ENCODE assay signal across 8 cellular contexts in the genomic region with DNA sequence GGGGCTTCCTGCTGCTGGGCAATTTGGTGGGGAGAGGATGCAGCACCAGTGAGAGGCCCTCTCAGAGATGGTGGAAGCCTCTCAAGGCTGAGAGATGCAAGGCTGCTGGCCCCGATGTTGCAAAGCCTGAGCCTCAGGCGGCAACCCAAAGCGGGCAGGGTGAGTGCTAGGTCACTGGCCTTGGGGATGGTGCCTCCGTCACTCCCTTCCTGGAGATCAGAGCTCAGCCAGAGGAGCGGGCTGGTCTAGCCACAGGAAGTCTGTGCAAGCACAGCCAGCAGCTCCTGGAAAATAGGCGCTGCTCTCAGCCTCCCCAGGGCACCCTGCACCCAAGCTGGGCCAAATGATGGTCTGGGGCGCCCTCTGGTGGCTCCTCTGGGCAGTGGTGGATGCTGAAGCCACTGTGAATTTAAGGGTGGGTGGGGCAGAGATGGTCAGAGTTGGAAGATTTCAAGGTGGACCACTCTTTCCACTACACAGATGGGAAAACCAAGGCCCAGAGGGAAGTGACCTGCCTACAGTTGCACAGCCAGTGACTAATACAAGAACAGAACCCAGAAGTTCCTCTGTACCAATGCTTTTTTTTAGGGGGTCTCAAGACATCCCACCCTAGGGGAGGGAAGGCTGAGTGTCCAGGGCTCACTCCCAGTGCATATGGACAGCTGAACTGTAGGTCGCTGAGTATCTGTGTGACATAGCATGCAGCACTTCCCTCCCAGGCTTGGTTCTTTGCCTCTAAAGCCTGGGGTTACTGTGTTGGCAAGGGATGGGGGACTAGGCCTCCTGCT. TPM values are rescaled to one million over a fixed set of nuclear protein-coding genes. Genes with fewer than 3 reads are reported as not detected.
DNase-seq lines count a peak whose midpoint lies in the region; ATAC-seq and TF ChIP-seq lines count a peak whose summit lies in the region.

No MANE protein-coding gene starts in this region.

- no peak overlapping the region for H3K4me3 ChIP-seq in left lung

- H3K9me3 Mint-ChIP-seq in activated CD4-positive, alpha-beta T cell treated with anti-CD3 and anti-CD28 coated beads, Interleukin-2, amount 10 ng/mL, durations not matched to agents 24 days and 14 days: no peaks in the 10 kb centered on the region

- no peaks in the 10 kb centered on the region for H3K27me3 Mint-ChIP-seq in activated CD4-positive, alpha-beta T cell treated with anti-CD3 and anti-CD28 coated beads, Interleukin-2, amount 10 ng/mL, durations not matched to agents 24 days and 14 days

- H3K4me1 ChIP-seq in left lung: peaks cover 0 to 23% of the 10 kb centered on the region in 2 donors

- ATAC-seq in HG02798 (IDR thresholded peaks at IDR 0.05; ENCODE audit: poor library complexity, unreplicated experiment) (peak; percentile 74), left lung (peak; percentile 99), GM19397 (IDR thresholded peaks at IDR 0.05; ENCODE audit: unreplicated experiment) (no peak)

- intact Hi-C loops in activated CD4-positive, alpha-beta T cell treated with anti-CD3 and anti-CD28 coated beads, Interleukin-2, amount 10 ng/mL, durations not matched to agents 24 days and 14 days (cut with micrococcal nuclease): loop anchor here (1.0 to 10.0 kb wide), 3 partner anchors 66 to 318 kb away; a partner anchor contains a TSS
- intact Hi-C loops in left lung (cut with DNase I): loop anchor here in 1 of 2 donors (5.0 kb wide), 1 partner anchor 131 kb away; no protein-coding TSS in a partner anchor

- DNase-seq in DMS79 treated with DMSO at 0.1 percent for 48 hours (lab: John Stamatoyannopoulos, UW): peak; percentile 84
- peak; percentile 84 for DNase-seq in NCI-H510A treated with DMSO at 0.1 percent for 48 hours (lab: John Stamatoyannopoulos, UW)
- DNase-seq in activated CD4-positive, alpha-beta T cell treated with anti-CD3 and anti-CD28 coated beads, Interleukin-2, amount 10 ng/mL, durations not matched to agents 24 days and 14 days: peak; percentile 96
- DNase-seq in cerebellum (ENCODE audit: low spot score): peak; percentile 87
- DNase-seq in left lung: peak; percentile 78 to 94
- peak; percentile 79 to 88 for DNase-seq in stimulated activated CD4-positive, alpha-beta T cell treated with anti-CD3 and anti-CD28 coated beads, Interleukin-4, amount 100 ng/mL, for 4 hours

- peaks cover 7% of the 10 kb centered on the region for H3K4me1 Mint-ChIP-seq in activated CD4-positive, alpha-beta T cell treated with anti-CD3 and anti-CD28 coated beads, Interleukin-2, amount 10 ng/mL, durations not matched to agents 24 days and 14 days

- TF ChIP-seq CTCF in left lung (IDR thresholded peaks at IDR 0.05): peak; percentile 93 to 96

- H3K27me3 ChIP-seq in left lung: no peaks in the 10 kb centered on the region

- H3K27ac ChIP-seq in left lung: no peak overlapping the region

- H3K4me3 Mint-ChIP-seq in activated CD4-positive, alpha-beta T cell treated with anti-CD3 and anti-CD28 coated beads, Interleukin-2, amount 10 ng/mL, durations not matched to agents 24 days and 14 days: no peak overlapping the region

- no peaks in the 10 kb centered on the region for H3K36me3 ChIP-seq in left lung

- no peaks in the 10 kb centered on the region for H3K9me3 ChIP-seq in left lung

- H3K27ac Mint-ChIP-seq in activated CD4-positive, alpha-beta T cell treated with anti-CD3 and anti-CD28 coated beads, Interleukin-2, amount 10 ng/mL, durations not matched to agents 24 days and 14 days: no peak overlapping the region

- H3K36me3 Mint-ChIP-seq in activated CD4-positive, alpha-beta T cell treated with anti-CD3 and anti-CD28 coated beads, Interleukin-2, amount 10 ng/mL, durations not matched to agents 24 days and 14 days (ENCODE audit: low read depth): no peaks in the 10 kb centered on the region

RNA-seq across cellular contexts. Expression of a gene that starts 20.8 kb away (rescaled TPM):
- 0.07 and 0.12 TPM in 2 replicates for total RNA-seq in activated CD4-positive, alpha-beta T cell treated with anti-CD3 and anti-CD28 coated beads, Interleukin-2, amount 10 ng/mL, durations not matched to agents 24 days and 14 days
- 0.64 TPM for total RNA-seq in cerebellum
- total RNA-seq in left lung: not detected
